In the genomic region with DNA sequence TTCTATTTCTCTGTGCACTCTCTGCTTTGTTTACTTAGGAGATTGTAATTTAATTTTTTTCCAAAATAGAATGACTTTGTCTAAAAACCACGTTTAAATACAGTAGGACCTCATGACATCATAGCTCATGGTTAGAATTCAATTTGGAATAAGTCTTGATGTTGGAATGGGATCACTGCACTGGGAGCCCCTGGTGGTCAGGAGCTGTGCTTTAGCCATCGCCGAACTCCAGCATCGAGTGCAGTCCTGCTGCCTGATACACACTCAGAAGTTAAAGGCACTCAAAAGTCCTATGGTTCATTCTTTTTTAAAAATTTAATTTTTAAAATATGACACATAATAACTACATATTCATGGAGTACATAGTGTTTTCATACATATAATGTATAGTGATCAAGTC, we compare ENCODE assay signal across 18 cellular contexts.
DNase-seq lines count a peak whose midpoint lies in the region; ATAC-seq and TF ChIP-seq lines count a peak whose summit lies in the region.
"Had no signal": no experiment of that assay in that cellular context is flagged by ENCODE, and none has a peak within 500 bp of the region (broad histone marks: within the 10 kb centered on the region; RNA-seq: fewer than 3 reads in every experiment).

No MANE protein-coding gene starts in this region.

- H3K4me3 Mint-ChIP-seq in stimulated activated naive CD8-positive, alpha-beta T cell treated with anti-CD3 and anti-CD28 coated beads, Interleukin-15, amount 100 ng/mL, for 72 hours, result no peak overlapping the region

- no peaks in the 10 kb centered on the region for H3K4me1 Mint-ChIP-seq in stimulated activated naive CD8-positive, alpha-beta T cell treated with anti-CD3 and anti-CD28 coated beads, Interleukin-15, amount 100 ng/mL, for 72 hours

- no peak overlapping the region for H3K27ac Mint-ChIP-seq in stimulated activated naive CD8-positive, alpha-beta T cell treated with anti-CD3 and anti-CD28 coated beads, Interleukin-15, amount 100 ng/mL, for 72 hours

- H4K20me1 ChIP-seq in Karpas-422 (ENCODE audit: insufficient read depth, low read depth, low read length), result no peaks in the 10 kb centered on the region

- peaks cover 58% of the 10 kb centered on the region for H3K4me1 ChIP-seq in Karpas-422 (ENCODE audit: low read length)
- H3K4me1 ChIP-seq: SJCRH30 had no signal

- H3K9me3 Mint-ChIP-seq in stimulated activated naive CD8-positive, alpha-beta T cell treated with anti-CD3 and anti-CD28 coated beads, Interleukin-15, amount 100 ng/mL, for 72 hours, result peaks cover 0 to 4% of the 10 kb centered on the region in 2 donors

- H3K4me3 ChIP-seq in Karpas-422 (ENCODE audit: low read length) (no peak overlapping the region), choroid plexus epithelial cell (ENCODE audit: low read depth, low read length) (no peak overlapping the region), retinal pigment epithelial cell (ENCODE audit: low read length) (no peak overlapping the region)
- H3K4me3 ChIP-seq: GM23248, MG63, SJCRH30 had no signal

- no peak overlapping the region; the same call in 1 of the 2 replicates for H3K9ac ChIP-seq in Karpas-422 (ENCODE audit: low read length)
- H3K9ac ChIP-seq: GM23248, KMS-11 had no signal

- H3K4me2 ChIP-seq in Karpas-422 (ENCODE audit: low read depth, low read length, poor library complexity, severe bottlenecking), result peak overlapping the region; percentile 28
- H3K4me2 ChIP-seq: KMS-11 had no signal

- no peaks in the 10 kb centered on the region for H3K9me2 ChIP-seq in Karpas-422 (replicated peaks; ENCODE audit: insufficient read depth, low read length)

- no peak for DNase-seq in Karpas-422
- no peak for DNase-seq in choroid plexus epithelial cell (ENCODE audit: low read depth)
- DNase-seq in retinal pigment epithelial cell (ENCODE audit: low read depth), result no peak
- no peak for DNase-seq in stimulated activated naive CD8-positive, alpha-beta T cell treated with anti-CD3 and anti-CD28 coated beads, Interleukin-15, amount 100 ng/mL, for 72 hours
- DNase-seq in NCI-H1436 treated with DMSO at 0.1 percent for 48 hours (lab: John Stamatoyannopoulos, UW), result no peak
- DNase-seq: ACHN, GDM1, GM23248, MG63, NCI-H1048, NCI-H1436, NCI-H2029, NCI-H2171, NCI-H526, SJCRH30 had no signal

- peaks cover 33% of the 10 kb centered on the region for H3K27me3 Mint-ChIP-seq in stimulated activated naive CD8-positive, alpha-beta T cell treated with anti-CD3 and anti-CD28 coated beads, Interleukin-15, amount 100 ng/mL, for 72 hours

- ATAC-seq in HG03342 (IDR thresholded peaks at IDR 0.05; ENCODE audit: unreplicated experiment), result no peak
- ATAC-seq in stimulated activated naive CD8-positive, alpha-beta T cell treated with anti-CD3 and anti-CD28 coated beads, Interleukin-15, amount 100 ng/mL, for 72 hours, result no peak

- H3K27me3 ChIP-seq in Karpas-422 (ENCODE audit: low read length), result no peaks in the 10 kb centered on the region
- H3K27me3 ChIP-seq: MG63, SJCRH30 had no signal

- no peak overlapping the region for H3K27ac ChIP-seq in C4-2B
- peak overlapping the region; percentile 99 for H3K27ac ChIP-seq in Karpas-422 (ENCODE audit: low read length)
- H3K27ac ChIP-seq: GM23248, KMS-11, SJCRH30 had no signal

- TF ChIP-seq CTCF in C4-2B (conservative IDR thresholded peaks at IDR 0.05), result peak; percentile 17; the same call in 1 of the 2 replicates
- peak; percentile 7 for TF ChIP-seq CTCF in choroid plexus epithelial cell (conservative IDR thresholded peaks at IDR 0.05; ENCODE audit: low read depth, low read length)
- peak; percentile 3 for TF ChIP-seq CTCF in retinal pigment epithelial cell (conservative IDR thresholded peaks at IDR 0.05; ENCODE audit: low read depth, low read length)

- H3K36me3 ChIP-seq in Karpas-422 (ENCODE audit: insufficient read depth, low read length), result peaks cover 15% of the 10 kb centered on the region; the same call in 1 of the 2 replicates
- H3K36me3 ChIP-seq: MG63, SJCRH30 had no signal

- no peak overlapping the region for H2AFZ ChIP-seq in Karpas-422 (ENCODE audit: low read length)
- H2AFZ ChIP-seq: GM23248 had no signal

- peaks cover 10% of the 10 kb centered on the region for H3K9me3 ChIP-seq in Karpas-422 (ENCODE audit: low read length)

- H3K79me2 ChIP-seq in Karpas-422 (ENCODE audit: low read length), result peaks cover 10% of the 10 kb centered on the region; the same call in 1 of the 2 replicates
